Comparison of ENCODE assay signal across 1 cellular context in the genomic region with DNA sequence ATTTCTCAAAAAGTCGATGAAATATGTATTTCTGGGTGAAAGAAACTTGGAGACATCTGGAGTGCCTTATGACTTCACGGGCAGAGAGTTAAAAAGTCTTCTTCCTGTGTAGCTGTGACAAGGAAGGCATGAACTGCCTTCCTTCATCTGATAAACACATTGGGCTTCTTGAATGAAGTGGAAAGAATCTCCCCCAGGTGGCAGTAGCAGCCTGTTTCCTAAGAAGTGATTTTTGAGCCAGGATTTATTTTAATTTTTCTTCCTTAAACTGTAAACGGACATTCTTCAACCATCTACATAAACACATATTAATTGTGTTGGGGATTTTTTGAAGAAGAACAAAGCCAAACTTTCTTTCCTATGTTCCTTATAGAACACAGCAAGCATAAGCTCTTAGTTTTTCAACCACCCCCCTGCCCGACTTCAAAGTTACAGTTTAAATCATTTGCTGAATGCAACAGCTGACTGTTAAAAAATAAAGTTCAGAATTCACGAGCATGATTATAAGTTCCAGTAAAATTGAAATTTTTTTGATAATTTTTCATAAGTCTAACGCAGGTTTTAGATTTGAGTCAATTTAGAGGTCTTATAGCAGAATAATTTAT.
TF ChIP-seq lines count a peak whose summit lies in the region.

No MANE protein-coding gene starts in this region.

TF ChIP-seq in HCT116, 20 proteins besides CTCF, POLR2A, EP300 and RAD21 (continued from another document):
- TF ChIP-seq SP1 (IDR thresholded peaks at IDR 0.05; ENCODE audit: low read depth) (no peak), ELF1 (IDR thresholded peaks at IDR 0.05; ENCODE audit: borderline replicate concordance, low read depth) (no peak), ZNF274 (IDR thresholded peaks at IDR 0.05; ENCODE audit: low read depth, low read length) (no peak), YY1 (IDR thresholded peaks at IDR 0.05; ENCODE audit: extremely low read depth, insufficient replicate concordance, low read depth, low read length) (no peak)
